ENCODE assay signal across 17 cellular contexts in the genomic region with DNA sequence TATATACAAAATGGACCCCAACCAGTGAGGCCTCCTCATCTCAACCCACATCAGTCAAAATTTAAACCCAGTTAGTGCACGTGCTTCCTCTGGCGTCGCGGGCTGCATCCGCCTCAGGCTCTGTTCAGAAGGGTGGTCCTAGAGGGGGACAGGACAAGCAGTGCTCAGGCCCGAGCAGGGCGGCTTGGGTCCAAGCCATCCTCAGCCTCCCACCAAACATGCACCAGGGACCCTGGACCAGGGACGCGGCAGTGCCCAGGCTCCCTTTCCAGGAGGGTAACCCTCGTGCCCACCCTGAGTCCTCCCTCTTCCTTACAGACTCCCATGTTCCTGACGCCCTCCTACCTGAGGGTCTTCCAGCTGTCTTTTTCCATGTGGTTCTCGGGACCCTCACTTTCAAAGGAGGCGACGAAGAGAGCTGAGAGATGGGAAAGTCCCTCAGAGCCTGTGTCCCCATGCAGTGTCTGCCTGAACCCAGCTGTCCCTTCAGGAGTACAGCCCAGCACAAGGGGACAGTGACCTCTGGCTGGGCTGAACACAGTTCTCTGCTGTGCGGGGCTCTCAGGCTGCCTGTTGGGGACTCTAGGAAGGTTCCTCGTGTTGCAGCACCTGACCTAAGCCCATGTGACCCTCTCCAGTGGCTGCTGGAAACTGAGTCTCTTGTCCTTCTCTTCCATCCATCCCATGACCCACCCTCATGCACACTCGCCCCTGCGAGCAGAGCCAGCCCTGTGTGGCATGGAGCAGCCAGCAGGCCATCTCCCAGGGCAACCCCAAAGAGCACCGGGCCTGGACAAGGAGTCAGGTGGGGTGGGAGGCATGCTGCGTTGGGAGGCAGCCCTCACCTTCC. TPM values are rescaled to one million over a fixed set of nuclear protein-coding genes. Genes with fewer than 3 reads are reported as not detected.
A peak's percentile ranks its signal among the peaks of the same experiment; 100 is the strongest.
DNase-seq lines count a peak whose midpoint lies in the region; ATAC-seq, FAIRE-seq and TF ChIP-seq lines count a peak whose summit lies in the region.
"Had no signal": no experiment of that assay in that cellular context is flagged by ENCODE, and none has a peak within 500 bp of the region (broad histone marks: within the 10 kb centered on the region; RNA-seq: fewer than 3 reads in every experiment).

No MANE protein-coding gene starts in this region.

- no peaks in the 10 kb centered on the region for H3K27me3 ChIP-seq in endodermal cell (ENCODE audit: control insufficient read depth, insufficient read depth, low read length, poor library complexity, severe bottlenecking)
- no peaks in the 10 kb centered on the region for H3K27me3 ChIP-seq in osteoblast (ENCODE audit: insufficient read depth, low read length)
- H3K27me3 ChIP-seq: breast epithelium, suprapubic skin had no signal

- H3K4me3 ChIP-seq in endodermal cell (ENCODE audit: low read length) = no peak overlapping the region
- no peak overlapping the region for H3K4me3 ChIP-seq in osteoblast (ENCODE audit: insufficient read depth, low read length)
- H3K4me3 ChIP-seq: breast epithelium, suprapubic skin had no signal

- no peak for TF ChIP-seq CTCF in D721Med (IDR thresholded peaks at IDR 0.05; ENCODE audit: insufficient read depth, missing control alignments)
- no peak for TF ChIP-seq CTCF in endodermal cell (conservative IDR thresholded peaks at IDR 0.05)
- TF ChIP-seq CTCF in osteoblast (IDR thresholded peaks at IDR 0.05; ENCODE audit: extremely low read depth, low read depth, low read length) = no peak

- no peaks in the 10 kb centered on the region for H3K4me1 Mint-ChIP-seq in endodermal cell

- H4K20me1 ChIP-seq in osteoblast (ENCODE audit: insufficient read depth, low read length) = no peaks in the 10 kb centered on the region

- H3K4me2 ChIP-seq in osteoblast (ENCODE audit: insufficient read depth, low read length) = no peak overlapping the region

- H3K27ac ChIP-seq in endodermal cell (ENCODE audit: low read depth, low read length) (no peak overlapping the region), osteoblast (ENCODE audit: low read depth, low read length) (no peak overlapping the region)
- H3K27ac ChIP-seq: breast epithelium, parathyroid adenoma, suprapubic skin had no signal

- no peak for TF ChIP-seq POLR2A in GM12892 (IDR thresholded peaks at IDR 0.05; ENCODE audit: low read depth, low read length)

- no peak overlapping the region for H3K4me3 Mint-ChIP-seq in endodermal cell
- H3K4me3 Mint-ChIP-seq: H9, natural killer cell, T-helper 17 cell had no signal

- H3K4me1 ChIP-seq in endodermal cell (ENCODE audit: control insufficient read depth, insufficient read depth, low read length) (no peaks in the 10 kb centered on the region), osteoblast (ENCODE audit: insufficient read depth, low read length) (peaks cover 2% of the 10 kb centered on the region)
- H3K4me1 ChIP-seq: breast epithelium, parathyroid adenoma had no signal

- H3K27me3 Mint-ChIP-seq in endodermal cell (ENCODE audit: insufficient read depth) = no peaks in the 10 kb centered on the region
- H3K27me3 Mint-ChIP-seq: CD8-positive, alpha-beta memory T cell; T-helper 17 cell had no signal

- H3K27ac Mint-ChIP-seq in endodermal cell = no peak overlapping the region
- H3K27ac Mint-ChIP-seq: T-helper 17 cell had no signal

- no peaks in the 10 kb centered on the region for H3K36me3 ChIP-seq in endodermal cell (ENCODE audit: control insufficient read depth, insufficient read depth, low read length)
- H3K36me3 ChIP-seq in osteoblast (ENCODE audit: insufficient read depth, low read length) = peaks cover 7% of the 10 kb centered on the region
- H3K36me3 ChIP-seq: breast epithelium, suprapubic skin had no signal

- H2AFZ ChIP-seq in osteoblast (ENCODE audit: low read length) = no peak overlapping the region
- H2AFZ ChIP-seq: parathyroid adenoma had no signal

- H3K36me3 Mint-ChIP-seq in endodermal cell (ENCODE audit: low read depth) = peaks cover 37% of the 10 kb centered on the region
- H3K36me3 Mint-ChIP-seq: natural killer cell had no signal

- FAIRE-seq in D721Med (lab: Jason Lieb, UNC) = no peak
- no peak for FAIRE-seq in GM12892 (lab: Jason Lieb, UNC)

- 83 to 94% methylated on average over 6 to 20 of the region's 20 CpGs for WGBS in endodermal cell (ENCODE audit: insufficient coverage in 1 of 2, insufficient read length in 1 of 2), 2 experiments

- H3K9me3 ChIP-seq in endodermal cell (ENCODE audit: control insufficient read depth, low read length) = no peaks in the 10 kb centered on the region
- no peaks in the 10 kb centered on the region for H3K9me3 ChIP-seq in osteoblast (ENCODE audit: low read depth, low read length)
- H3K9me3 ChIP-seq: breast epithelium, suprapubic skin had no signal

- no peaks in the 10 kb centered on the region for H3K79me2 ChIP-seq in osteoblast (ENCODE audit: insufficient read depth, low read length)
- H3K79me2 ChIP-seq: parathyroid adenoma had no signal

- ATAC-seq in GM21528 (IDR thresholded peaks at IDR 0.05; ENCODE audit: low FRiP score, unreplicated experiment) (no peak), GM21423 (IDR thresholded peaks at IDR 0.05; ENCODE audit: unreplicated experiment) (no peak)
- ATAC-seq: natural killer cell, T-helper 17 cell had no signal

- no peak overlapping the region for H3K9ac ChIP-seq in endodermal cell (ENCODE audit: extremely low read depth, low read length, poor library complexity, severe bottlenecking)
- H3K9ac ChIP-seq: parathyroid adenoma had no signal

- DNase-seq in D721Med (ENCODE audit: insufficient read length, low spot score) = peak; percentile 12
- DNase-seq in GM12892 (ENCODE audit: insufficient read length) = peak; percentile 9
- DNase-seq in endodermal cell = peak; percentile 30
- DNase-seq in osteoblast (ENCODE audit: insufficient read length, low spot score, missing footprints) = peak; percentile 66
- no peak for DNase-seq in kidney glomerular epithelial cell (lab: John Stamatoyannopoulos, UW)
- DNase-seq: activated CD4-positive, alpha-beta T cell treated with anti-CD3 and anti-CD28 coated beads, Interleukin-2, amount 50 U/mL, for 1 hour; activated gamma-delta T cell; CD8-positive, alpha-beta memory T cell; natural killer cell; NCI-H510A; T-helper 17 cell had no signal

- no peaks in the 10 kb centered on the region for H3K9me3 Mint-ChIP-seq in endodermal cell
- H3K9me3 Mint-ChIP-seq: CD8-positive, alpha-beta memory T cell; H9; natural killer cell had no signal

RNA-seq across cellular contexts. Expression of a gene that starts 58.1 kb away (rescaled TPM):
- 9.1 TPM for polyA plus RNA-seq in GM12892 (2012; ENCODE audit: missing spikeins)
- total RNA-seq in endodermal cell = 1 to 10 TPM; 7.3 to 8.6 TPM
- 13.6 TPM for polyA plus RNA-seq in endodermal cell (2013, experiment 1 of 2)
- polyA plus RNA-seq in endodermal cell (2013, experiment 2 of 2) = 12.1 TPM
- 31.8 and 37.7 TPM in 2 replicates for total RNA-seq in osteoblast
